In genomic region chr12:107727742-107728141, GRCh38 we compare ENCODE assay signal across 2 cellular contexts. TPM values are rescaled to one million over a fixed set of nuclear protein-coding genes. Genes with fewer than 3 reads are reported as not detected.
"Had no signal": no experiment of that assay in that cellular context is flagged by ENCODE, and none has a peak within 500 bp of the region (broad histone marks: within the 10 kb centered on the region; RNA-seq: fewer than 3 reads in every experiment).

No MANE protein-coding gene starts in this region.

RNA-seq across cellular contexts. Expression of gene ASCL4, which starts 46.8 kb away (rescaled TPM):
- total RNA-seq: G401, GM12878 had no signal
- polyA plus RNA-seq: GM12878 had no signal
